ENCODE assay signal across 14 cellular contexts in genomic region chr7:158019726-158020705, GRCh38.
"Had no signal": no experiment of that assay in that cellular context is flagged by ENCODE, and none has a peak within 500 bp of the region (broad histone marks: within the 10 kb centered on the region; RNA-seq: fewer than 3 reads in every experiment).

No MANE protein-coding gene starts in this region.

- ATAC-seq: activated CD4-positive, alpha-beta T cell treated with anti-CD3 and anti-CD28 coated beads for 36 hours; foreskin keratinocyte; left lung; mucosa of descending colon had no signal

- H3K27ac Mint-ChIP-seq: activated CD4-positive, alpha-beta T cell treated with anti-CD3 and anti-CD28 coated beads for 36 hours; activated naive CD8-positive, alpha-beta T cell; naive B cell had no signal

- H3K36me3 Mint-ChIP-seq: activated naive CD8-positive, alpha-beta T cell; naive B cell had no signal

- H3K4me1 ChIP-seq: foreskin keratinocyte had no signal

- H3K4me3 Mint-ChIP-seq: activated CD4-positive, alpha-beta T cell treated with anti-CD3 and anti-CD28 coated beads for 36 hours; activated naive CD8-positive, alpha-beta T cell; naive B cell had no signal

- H3K27ac ChIP-seq: cardiac muscle cell, foreskin keratinocyte, left lung, transverse colon had no signal

- H3K27me3 ChIP-seq: cardiac muscle cell, foreskin keratinocyte, transverse colon had no signal

- DNase-seq: activated CD4-positive, alpha-beta T cell treated with anti-CD3 and anti-CD28 coated beads for 36 hours; activated CD4-positive, alpha-beta T cell treated with anti-CD3 and anti-CD28 coated beads, Interleukin-2, amount 50 U/mL, for 48 hours; foreskin keratinocyte; hippocampal formation; mucosa of descending colon; naive B cell; stimulated activated CD4-positive, alpha-beta T cell treated with anti-CD3 and anti-CD28 coated beads, Interleukin-2, amount 100 ng/mL, for 24 hours; stimulated activated naive CD4-positive, alpha-beta T cell treated with Interleukin-2 at 50 U/mL for 16 hours; substantia nigra; T-helper 2 cell; transverse colon had no signal

- H3K9me3 Mint-ChIP-seq: naive B cell had no signal

- H3K36me3 ChIP-seq: cardiac muscle cell, left lung, transverse colon had no signal

- H3K4me1 Mint-ChIP-seq: activated CD4-positive, alpha-beta T cell treated with anti-CD3 and anti-CD28 coated beads for 36 hours; naive B cell had no signal

- H3K27me3 Mint-ChIP-seq: activated CD4-positive, alpha-beta T cell treated with anti-CD3 and anti-CD28 coated beads for 36 hours; activated naive CD8-positive, alpha-beta T cell had no signal

- H3K4me3 ChIP-seq: cardiac muscle cell, left lung, mucosa of descending colon, transverse colon had no signal

- H3K9me3 ChIP-seq: left lung, mucosa of descending colon, transverse colon had no signal
